8 cellular contexts compared by ENCODE assay signal in the genomic region with DNA sequence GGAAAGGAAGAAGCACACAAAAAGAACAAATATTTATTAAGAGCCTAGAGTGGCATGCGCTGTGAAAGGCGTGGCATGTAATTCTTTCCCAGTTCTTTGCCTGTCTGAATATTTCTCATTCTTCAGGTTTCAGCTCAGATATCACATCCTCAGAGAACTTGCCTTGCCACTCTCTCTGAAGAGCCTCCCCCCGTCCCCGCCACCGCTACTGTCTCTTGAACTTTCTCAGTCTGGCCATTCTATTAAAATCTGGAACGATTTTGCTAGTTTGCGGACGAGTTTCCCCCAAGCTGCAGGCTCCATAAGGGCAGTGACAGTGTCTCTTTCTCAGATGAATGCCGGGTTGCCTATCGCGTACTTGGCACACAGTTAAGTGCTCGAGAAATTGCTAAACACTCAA. TPM values are rescaled to one million over a fixed set of nuclear protein-coding genes. Genes with fewer than 3 reads are reported as not detected.
A peak's percentile ranks its signal among the peaks of the same experiment; 100 is the strongest.
DNase-seq lines count a peak whose midpoint lies in the region; ATAC-seq and TF ChIP-seq lines count a peak whose summit lies in the region.

No MANE protein-coding gene starts in this region.

- WGBS in esophagus squamous epithelium, 2 donors, result 6 to 16% methylated on average over 12 of the region's 12 CpGs

- H3K36me3 ChIP-seq in SK-N-MC (ENCODE audit: insufficient read depth, low read length), result no peaks in the 10 kb centered on the region
- peaks cover 0 to under 1% (median 0%) of the 10 kb centered on the region in 3 donors for H3K36me3 ChIP-seq in esophagus squamous epithelium
- H3K36me3 ChIP-seq in neuron (ENCODE audit: insufficient read depth, low read length), result no peaks in the 10 kb centered on the region

- ATAC-seq in HG03565 (IDR thresholded peaks at IDR 0.05; ENCODE audit: unreplicated experiment) (no peak), HG03460 (IDR thresholded peaks at IDR 0.05; ENCODE audit: unreplicated experiment) (no peak)

- TF ChIP-seq POLR2A in esophagus squamous epithelium (IDR thresholded peaks at IDR 0.05), result no peak

- H3K4me3 ChIP-seq in GM08714 (ENCODE audit: low read length), result peak overlapping the region; percentile 40; the same call in 1 of the 2 replicates
- H3K4me3 ChIP-seq in SK-N-MC, result peak overlapping the region; percentile 77
- H3K4me3 ChIP-seq in esophagus squamous epithelium, result peak overlapping the region; percentile 72 to 99 (median 90)
- peak overlapping the region; percentile 64 for H3K4me3 ChIP-seq in neuron (ENCODE audit: low read length)

- intact Hi-C loops in esophagus squamous epithelium (cut with DNase I), result no loop called here

- peak overlapping the region; percentile 96 for H2AFZ ChIP-seq in neuron (ENCODE audit: low read depth, low read length)

- no peak overlapping the region for H3K9ac ChIP-seq in SK-N-MC (ENCODE audit: insufficient read length)

- H3K9me3 ChIP-seq in SK-N-MC (ENCODE audit: low read depth, low read length), result no peaks in the 10 kb centered on the region
- H3K9me3 ChIP-seq in esophagus squamous epithelium, result no peaks in the 10 kb centered on the region
- no peaks in the 10 kb centered on the region for H3K9me3 ChIP-seq in neuron (ENCODE audit: low read length)

- H3K27ac ChIP-seq in SK-N-MC, result no peak overlapping the region
- H3K27ac ChIP-seq in esophagus squamous epithelium, result peak overlapping the region; percentile 89 to 100 (median 93)

- CTCF ChIA-PET in HEK293T (lab: Yijun Ruan, JAX), result interaction anchor here (0.7 kb wide), 1 partner anchor 31 kb away, joined by 3 read pairs; no protein-coding TSS in a partner anchor

- no peaks in the 10 kb centered on the region for H3K27me3 ChIP-seq in esophagus squamous epithelium
- H3K27me3 ChIP-seq in neuron (ENCODE audit: insufficient read depth, low read length), result no peaks in the 10 kb centered on the region

- no peak for TF ChIP-seq CTCF in esophagus squamous epithelium (IDR thresholded peaks at IDR 0.05)

- H3K4me1 ChIP-seq in esophagus squamous epithelium (peaks cover 9 to 79% (median 32%) of the 10 kb centered on the region in 3 donors), neuron (ENCODE audit: insufficient read depth, low read length) (peaks cover 21% of the 10 kb centered on the region)

- POLR2A ChIA-PET in HEK293T (lab: Yijun Ruan, JAX), result interaction anchor here (0.6 to 0.9 kb wide), 4 partner anchors 30 to 99 kb away, joined by 3 read pairs; no protein-coding TSS in a partner anchor

- DNase-seq in SK-N-MC (ENCODE audit: low read depth, low spot score), result no peak
- no peak for DNase-seq in esophagus squamous epithelium (lab: John Stamatoyannopoulos, UW)
- DNase-seq in stimulated activated naive CD4-positive, alpha-beta T cell treated with Interleukin-2 at 50 U/mL for 16 hours (lab: John Stamatoyannopoulos, UW), result no peak
- DNase-seq in HEK293T (ENCODE audit: extremely low spot score), result no peak

TF ChIP-seq in HEK293T, 16 proteins besides CTCF, POLR2A, EP300 and RAD21:
- TF ChIP-seq PKNOX1 (IDR thresholded peaks at IDR 0.05) (no peak), HDGF (IDR thresholded peaks at IDR 0.05; ENCODE audit: borderline replicate concordance) (no peak), ELF4 (IDR thresholded peaks at IDR 0.05) (no peak), FOXA1 (IDR thresholded peaks at IDR 0.05) (no peak), CTBP1 (IDR thresholded peaks at IDR 0.05; ENCODE audit: borderline replicate concordance) (no peak)

RNA-seq across cellular contexts. Expression of gene PLEKHA1, which starts 0.8 kb away (rescaled TPM):
- total RNA-seq in esophagus squamous epithelium, result 10 to 100 TPM; 23.4 to 56.3 (median 35.9) TPM
